Comparison of ENCODE assay signal across 24 cellular contexts in the genomic region with DNA sequence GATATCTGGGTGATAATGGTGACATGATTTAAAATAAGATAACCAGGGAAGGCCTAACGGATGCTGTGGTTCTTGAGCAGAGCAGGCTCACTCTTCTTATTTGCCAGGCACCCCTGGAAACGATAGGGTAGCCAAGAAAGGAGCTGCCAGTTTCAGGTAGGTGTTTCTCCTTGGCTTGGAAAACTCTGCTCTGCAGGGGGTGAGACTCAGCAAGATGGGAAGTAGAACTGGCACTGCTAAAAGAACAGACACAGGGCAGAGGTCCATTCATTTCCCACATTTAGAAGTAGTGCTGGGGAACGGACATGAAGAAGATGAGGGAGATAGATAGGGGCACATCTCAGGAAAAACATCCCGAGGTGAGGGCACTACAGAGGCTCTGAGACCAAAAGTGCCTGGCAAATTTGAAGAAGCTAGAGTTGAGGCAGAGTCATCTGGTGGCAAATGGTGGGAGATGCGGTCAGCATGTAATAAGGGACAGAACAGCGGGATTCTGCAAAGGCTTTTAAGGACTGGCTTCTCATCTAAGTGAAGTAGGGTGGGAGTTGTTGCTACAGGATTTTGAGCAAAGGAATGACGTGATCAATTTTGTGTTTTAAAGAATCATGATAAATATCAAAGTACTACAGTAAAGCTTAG.
"Had no signal": no experiment of that assay in that cellular context is flagged by ENCODE, and none has a peak within 500 bp of the region (broad histone marks: within the 10 kb centered on the region; RNA-seq: fewer than 3 reads in every experiment).

No MANE protein-coding gene starts in this region.

- H3K27ac Mint-ChIP-seq: activated CD4-positive, alpha-beta T cell treated with anti-CD3 and anti-CD28 coated beads, Interleukin-2, amount 10 ng/mL, durations not matched to agents 7 days and 5 days; activated CD8-positive, alpha-beta T cell treated with anti-CD3 and anti-CD28 coated beads, Interleukin-2, amount 10 ng/mL, durations not matched to agents 7 days and 5 days; activated naive CD8-positive, alpha-beta T cell treated with anti-CD3 and anti-CD28 coated beads, Interleukin-2, amount 50 U/mL, for 24 hours; activated T-helper 1 cell treated with anti-CD3 and anti-CD28 coated beads, Interleukin-12 subunit alpha, Interleukin-12 subunit beta, Interleukin-2, Interleukin-4 antibody, amounts not matched to agents 30 ng/mL and 10 ng/mL and 1 ng/mL, durations not matched to agents 14 hours and 24 hours and 36 hours; immature natural killer cell; naive thymus-derived CD4-positive, alpha-beta T cell; progenitor cell of endocrine pancreas had no signal

- H3K27me3 ChIP-seq: esophagus squamous epithelium, heart right ventricle, spleen, upper lobe of left lung had no signal

- ATAC-seq: activated CD8-positive, alpha-beta T cell treated with anti-CD3 and anti-CD28 coated beads, Interleukin-2, amount 10 ng/mL, durations not matched to agents 7 days and 5 days; activated naive CD8-positive, alpha-beta T cell treated with anti-CD3 and anti-CD28 coated beads, Interleukin-2, amount 50 U/mL, for 24 hours; heart right ventricle; left lobe of liver; naive thymus-derived CD4-positive, alpha-beta T cell had no signal

- H3K9me3 Mint-ChIP-seq: activated CD4-positive, alpha-beta T cell treated with anti-CD3 and anti-CD28 coated beads, Interleukin-2, amount 10 ng/mL, durations not matched to agents 7 days and 5 days; activated naive CD8-positive, alpha-beta T cell treated with anti-CD3 and anti-CD28 coated beads, Interleukin-2, amount 50 U/mL, for 24 hours; activated T-helper 1 cell treated with anti-CD3 and anti-CD28 coated beads, Interleukin-12 subunit alpha, Interleukin-12 subunit beta, Interleukin-2, Interleukin-4 antibody, amounts not matched to agents 30 ng/mL and 10 ng/mL and 1 ng/mL, durations not matched to agents 14 hours and 24 hours and 36 hours; neural crest cell had no signal

- H3K27ac ChIP-seq: coronary artery, esophagus squamous epithelium, heart right ventricle, spleen, thoracic aorta, upper lobe of left lung had no signal

- H3K4me3 Mint-ChIP-seq: activated CD4-positive, alpha-beta T cell treated with anti-CD3 and anti-CD28 coated beads, Interleukin-2, amount 10 ng/mL, durations not matched to agents 7 days and 5 days; activated CD8-positive, alpha-beta T cell treated with anti-CD3 and anti-CD28 coated beads, Interleukin-2, amount 10 ng/mL, durations not matched to agents 7 days and 5 days; activated naive CD8-positive, alpha-beta T cell treated with anti-CD3 and anti-CD28 coated beads, Interleukin-2, amount 50 U/mL, for 24 hours; activated T-helper 1 cell treated with anti-CD3 and anti-CD28 coated beads, Interleukin-12 subunit alpha, Interleukin-12 subunit beta, Interleukin-2, Interleukin-4 antibody, amounts not matched to agents 30 ng/mL and 10 ng/mL and 1 ng/mL, durations not matched to agents 14 hours and 24 hours and 36 hours; central memory CD8-positive, alpha-beta T cell; immature natural killer cell; naive thymus-derived CD4-positive, alpha-beta T cell; neural crest cell had no signal

- H3K36me3 Mint-ChIP-seq: naive thymus-derived CD4-positive, alpha-beta T cell had no signal

- DNase-seq: activated CD4-positive, alpha-beta T cell treated with anti-CD3 and anti-CD28 coated beads, Interleukin-2, amount 10 ng/mL, durations not matched to agents 7 days and 5 days; activated CD4-positive, CD25-positive, alpha-beta regulatory T cell treated with anti-CD3 and anti-CD28 coated beads, Interleukin-2, amount 50 U/mL, for 72 hours; activated CD8-positive, alpha-beta T cell treated with anti-CD3 and anti-CD28 coated beads, Interleukin-2, amount 10 ng/mL, durations not matched to agents 7 days and 5 days; activated gamma-delta T cell; activated naive CD4-positive, alpha-beta T cell treated with anti-CD3 and anti-CD28 coated beads, Interleukin-2, amount 50 U/mL, for 16 hours; activated naive CD8-positive, alpha-beta T cell treated with anti-CD3 and anti-CD28 coated beads, Interleukin-2, amount 50 U/mL, for 24 hours; aorta; esophagus squamous epithelium; heart right ventricle; immature natural killer cell; naive thymus-derived CD4-positive, alpha-beta T cell; retina; spleen; stimulated activated CD4-positive, alpha-beta T cell treated with anti-CD3 and anti-CD28 coated beads, Interleukin-4, amount 100 ng/mL, for 1 hour; stimulated activated naive CD4-positive, alpha-beta T cell; upper lobe of left lung had no signal

- H3K4me1 ChIP-seq: esophagus squamous epithelium, heart right ventricle, spleen, upper lobe of left lung had no signal

- H3K4me1 Mint-ChIP-seq: activated CD4-positive, alpha-beta T cell treated with anti-CD3 and anti-CD28 coated beads, Interleukin-2, amount 10 ng/mL, durations not matched to agents 7 days and 5 days; activated naive CD8-positive, alpha-beta T cell treated with anti-CD3 and anti-CD28 coated beads, Interleukin-2, amount 50 U/mL, for 24 hours; central memory CD8-positive, alpha-beta T cell; immature natural killer cell; naive thymus-derived CD4-positive, alpha-beta T cell; neural crest cell had no signal

- H3K36me3 ChIP-seq: esophagus squamous epithelium, heart right ventricle, spleen, thoracic aorta, upper lobe of left lung had no signal

- H3K9me3 ChIP-seq: esophagus squamous epithelium, heart right ventricle, spleen, thoracic aorta, upper lobe of left lung had no signal

- H3K4me3 ChIP-seq: coronary artery, esophagus squamous epithelium, heart right ventricle, lung, spleen, thoracic aorta, upper lobe of left lung had no signal

- H3K27me3 Mint-ChIP-seq: activated CD4-positive, alpha-beta T cell treated with anti-CD3 and anti-CD28 coated beads, Interleukin-2, amount 10 ng/mL, durations not matched to agents 7 days and 5 days; activated naive CD8-positive, alpha-beta T cell treated with anti-CD3 and anti-CD28 coated beads, Interleukin-2, amount 50 U/mL, for 24 hours; central memory CD8-positive, alpha-beta T cell; naive thymus-derived CD4-positive, alpha-beta T cell; progenitor cell of endocrine pancreas had no signal
